6 cellular contexts compared by ENCODE assay signal in the genomic region with DNA sequence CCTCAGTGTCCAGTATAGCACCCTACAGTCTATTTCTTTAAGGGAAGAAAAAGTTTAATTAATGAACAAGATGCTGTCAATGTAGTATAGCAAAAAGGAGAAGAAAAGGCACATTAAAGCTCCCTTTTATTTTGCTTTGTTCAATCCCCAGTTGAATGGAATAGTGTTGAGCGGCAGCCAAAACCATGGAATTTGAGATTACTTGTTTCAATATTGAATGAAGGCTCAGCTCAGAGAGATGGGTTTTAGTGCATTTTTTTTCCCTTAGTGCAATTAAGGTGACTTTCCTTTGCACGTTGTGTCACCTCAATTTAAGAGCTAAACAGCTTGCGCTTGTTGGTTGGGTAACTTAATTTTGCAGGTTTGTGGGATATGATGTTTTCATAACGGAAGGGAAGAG.
DNase-seq lines count a peak whose midpoint lies in the region; ATAC-seq, FAIRE-seq and TF ChIP-seq lines count a peak whose summit lies in the region.
"Not testable (repeated sequence)": the region's sequence is repeated elsewhere in the genome, so short reads cannot be mapped to it uniquely, and the experiment has no call there.

No MANE protein-coding gene starts in this region.

- H3K18ac ChIP-seq in IMR-90 (ENCODE audit: low read depth, low read length): not testable (repeated sequence)

- H3K4me2 ChIP-seq in IMR-90 (ENCODE audit: low read depth, low read length); astrocyte (ENCODE audit: low read length): not testable (repeated sequence)

- not testable (repeated sequence) for H3K4me3 Mint-ChIP-seq in astrocyte (ENCODE audit: unreplicated experiment)

- in situ Hi-C loops in IMR-90 (cut with MboI; ENCODE audit: low sequenced_read_pairs): not testable (repeated sequence)

- H3K9me3 Mint-ChIP-seq in astrocyte (ENCODE audit: unreplicated experiment): not testable (repeated sequence)

- not testable (repeated sequence) for TF ChIP-seq CTCF in IMR-90 (conservative IDR thresholded peaks at IDR 0.05; ENCODE audit: low read depth, low read length); astrocyte (IDR thresholded peaks at IDR 0.05; ENCODE audit: insufficient read depth, low read depth, low read length); fibroblast of the aortic adventitia (IDR thresholded peaks at IDR 0.05; ENCODE audit: insufficient read depth, low read length); stomach (IDR thresholded peaks at IDR 0.05)

- H3K4me3 ChIP-seq in IMR-90 (ENCODE audit: insufficient read depth, low read depth, low read length); astrocyte (ENCODE audit: insufficient read depth, low read depth, low read length); fibroblast of the aortic adventitia (ENCODE audit: low read depth, low read length); stomach: not testable (repeated sequence)

- H3K27ac ChIP-seq in IMR-90 (ENCODE audit: insufficient read depth, low read length); astrocyte (ENCODE audit: low read depth, low read length); stomach: not testable (repeated sequence)

- H3K4ac ChIP-seq in IMR-90 (ENCODE audit: low read depth, low read length): not testable (repeated sequence)

- CTCF ChIA-PET in IMR-90 (lab: Yijun Ruan, JAX): not testable (repeated sequence)

- H3K4me1 ChIP-seq in IMR-90 (ENCODE audit: control insufficient read depth, insufficient read depth, low read length); astrocyte (ENCODE audit: insufficient read depth, low read length); stomach: not testable (repeated sequence)

- not testable (repeated sequence) for H2AFZ ChIP-seq in IMR-90 (replicated peaks; ENCODE audit: low read length, poor library complexity); astrocyte (ENCODE audit: low read depth, low read length)

- not testable (repeated sequence) for H3K23ac ChIP-seq in IMR-90 (ENCODE audit: low read depth, low read length)

- not testable (repeated sequence) for H3K79me1 ChIP-seq in IMR-90 (ENCODE audit: low read depth in 1 of 2, low read length in 2 of 2)

- H2BK20ac ChIP-seq in IMR-90 (ENCODE audit: low read depth, low read length): not testable (repeated sequence)

- not testable (repeated sequence) for H3K4me1 Mint-ChIP-seq in astrocyte (ENCODE audit: low read depth, unreplicated experiment)

- H3K9ac ChIP-seq in IMR-90 (ENCODE audit: low read depth, low read length); astrocyte (ENCODE audit: low read length): not testable (repeated sequence)

- not testable (repeated sequence) for DNase-seq in IMR-90
- DNase-seq in NCI-H2081 treated with DMSO at 0.1 percent for 48 hours (lab: John Stamatoyannopoulos, UW) (peak; percentile 5), NCI-H2196 (lab: John Stamatoyannopoulos, UW; ENCODE audit: unreplicated experiment) (peak; percentile 22), astrocyte (ENCODE audit: low read depth) (peak; percentile 3), fibroblast of the aortic adventitia (ENCODE audit: low read depth) (peak; percentile 8), stomach (peak; percentile 50)

- dilution Hi-C loops in IMR-90 (cut with HindIII; ENCODE audit: low sequenced_read_pairs, unreplicated experiment): not testable (repeated sequence)

- no CpG with 5 or more reads among the region's 4 CpGs for WGBS in IMR-90 (ENCODE audit: extremely low coverage in 2 of 2, insufficient read length in 1 of 2), 2 experiments
- 36 to 60% (median 40%) methylated on average over 4 of the region's 4 CpGs for WGBS in stomach, 5 donors

- H3K56ac ChIP-seq in IMR-90 (ENCODE audit: extremely low read depth, insufficient read depth, low read length): not testable (repeated sequence)

- H4K91ac ChIP-seq in IMR-90 (ENCODE audit: insufficient read depth, low read depth, low read length): not testable (repeated sequence)

- H3K27me3 ChIP-seq in IMR-90 (ENCODE audit: control insufficient read depth, insufficient read depth, low read length); astrocyte (ENCODE audit: insufficient read depth, low read length); stomach: not testable (repeated sequence)

- H3K14ac ChIP-seq in IMR-90 (replicated peaks; ENCODE audit: low read depth, low read length): not testable (repeated sequence)

- H2BK15ac ChIP-seq in IMR-90 (ENCODE audit: low read depth, low read length): not testable (repeated sequence)

- intact Hi-C loops in IMR-90 (cut with micrococcal nuclease); stomach (cut with DNase I; ENCODE audit: low total_unique reads): not testable (repeated sequence)

- not testable (repeated sequence) for H2BK120ac ChIP-seq in IMR-90 (ENCODE audit: low read depth, low read length)

- not testable (repeated sequence) for TF ChIP-seq RAD21 in IMR-90 (IDR thresholded peaks at IDR 0.05; ENCODE audit: low read length)

- not testable (repeated sequence) for BruUV-seq in IMR-90 (replicated peaks; lab: Mats Ljungman, UMichigan)

- H2BK5ac ChIP-seq in IMR-90 (ENCODE audit: low read depth, low read length, poor library complexity, severe bottlenecking): not testable (repeated sequence)

- TF ChIP-seq POLR2A in IMR-90 (IDR thresholded peaks at IDR 0.05; ENCODE audit: low read depth, low read length); stomach (IDR thresholded peaks at IDR 0.05): not testable (repeated sequence)

- not testable (repeated sequence) for H2AK5ac ChIP-seq in IMR-90 (ENCODE audit: low read depth, low read length)

- not testable (repeated sequence) for TF ChIP-seq EP300 in stomach (IDR thresholded peaks at IDR 0.05)

- not testable (repeated sequence) for H4K20me1 ChIP-seq in IMR-90 (ENCODE audit: insufficient read depth, low read length); astrocyte (ENCODE audit: insufficient read depth, low read length)

- POLR2A ChIA-PET in IMR-90 (lab: Charles Lee; ENCODE audit: unreplicated experiment): not testable (repeated sequence)

- H4K5ac ChIP-seq in IMR-90 (ENCODE audit: low read depth, low read length): not testable (repeated sequence)

- not testable (repeated sequence) for H3K36me3 ChIP-seq in IMR-90 (ENCODE audit: control insufficient read depth, insufficient read depth, low read length); astrocyte (ENCODE audit: insufficient read depth, low read length); stomach

- H4K8ac ChIP-seq in IMR-90 (ENCODE audit: low read depth in 2 of 2, low read length in 2 of 2): not testable (repeated sequence)

- H3K27me3 Mint-ChIP-seq in astrocyte (ENCODE audit: low read depth, unreplicated experiment): not testable (repeated sequence)

- not testable (repeated sequence) for H3K36me3 Mint-ChIP-seq in astrocyte (ENCODE audit: low read depth, unreplicated experiment)

- not testable (repeated sequence) for H2AK9ac ChIP-seq in IMR-90 (replicated peaks; ENCODE audit: low read depth, low read length, poor library complexity)

- not testable (repeated sequence) for H3K79me2 ChIP-seq in astrocyte (ENCODE audit: insufficient read depth, low read length)

- FAIRE-seq in astrocyte (lab: Jason Lieb, UNC): not testable (repeated sequence)

- H3K27ac Mint-ChIP-seq in astrocyte (ENCODE audit: unreplicated experiment): not testable (repeated sequence)

- 0 out of 2 replicates have a peak, but pooled peaks have one; percentile 14 for ATAC-seq in IMR-90 (ENCODE audit: low read depth)

- H3K9me1 ChIP-seq in IMR-90 (ENCODE audit: insufficient read depth, low read length): not testable (repeated sequence)

- H3K9me3 ChIP-seq in IMR-90 (ENCODE audit: control insufficient read depth, insufficient read depth, low read length); astrocyte (ENCODE audit: insufficient read depth, low read depth, low read length); stomach: not testable (repeated sequence)
